Comparison of ENCODE assay signal across 10 cellular contexts in the genomic region with DNA sequence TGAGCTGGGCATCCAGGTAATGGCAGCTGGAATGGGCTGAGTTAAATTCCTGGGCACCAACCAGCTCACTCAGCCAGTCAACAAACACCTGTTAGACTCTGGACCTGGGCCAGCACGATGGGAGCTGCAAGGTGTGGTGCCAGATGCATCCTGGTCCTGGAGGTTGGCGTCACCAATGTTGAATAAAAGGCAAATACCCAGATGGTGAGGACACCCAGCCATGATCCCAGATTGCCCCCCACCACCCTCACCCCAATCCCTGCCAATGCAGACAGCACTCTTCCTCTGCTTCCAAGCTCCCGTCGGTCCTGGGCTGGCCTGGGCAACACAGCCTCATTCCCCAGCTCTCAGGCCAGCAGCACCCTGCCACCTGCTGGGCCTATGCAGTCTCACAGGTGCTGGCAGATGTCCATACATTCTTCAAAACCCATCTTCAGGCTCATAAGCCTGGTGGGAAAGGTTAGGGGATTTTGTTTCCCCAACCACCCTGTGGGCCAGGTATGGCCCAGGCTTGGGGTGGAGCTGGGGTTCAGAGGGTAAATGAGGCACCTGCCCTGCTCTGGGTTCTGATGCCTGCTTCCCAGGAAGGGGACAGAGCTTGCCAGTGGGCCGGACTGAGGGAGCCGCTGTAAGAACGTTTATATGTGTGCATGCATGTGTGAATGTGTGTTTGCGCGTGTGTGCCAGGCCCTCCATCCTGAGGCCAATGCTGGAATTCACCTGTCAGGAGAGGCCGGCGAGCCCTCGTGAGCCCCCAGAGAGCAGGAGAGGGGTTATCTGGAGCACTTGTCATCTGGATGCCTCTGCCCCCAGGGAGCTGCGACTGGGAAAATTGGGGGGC. TPM values are rescaled to one million over a fixed set of nuclear protein-coding genes. Genes with fewer than 3 reads are reported as not detected.
A peak's percentile ranks its signal among the peaks of the same experiment; 100 is the strongest.
DNase-seq lines count a peak whose midpoint lies in the region; ATAC-seq, FAIRE-seq and TF ChIP-seq lines count a peak whose summit lies in the region.
"Had no signal": no experiment of that assay in that cellular context is flagged by ENCODE, and none has a peak within 500 bp of the region (broad histone marks: within the 10 kb centered on the region; RNA-seq: fewer than 3 reads in every experiment).

No MANE protein-coding gene starts in this region.

- no peak overlapping the region for H3K4me3 Mint-ChIP-seq in CD4-positive, alpha-beta memory T cell

- H3K4me3 ChIP-seq in fibroblast of mammary gland (ENCODE audit: control insufficient read depth, low read depth, low read length) (no peak overlapping the region), small intestine (ENCODE audit: low read depth in 1 of 2, low read length in 2 of 2) (no peak overlapping the region)
- no peak overlapping the region for H3K4me3 ChIP-seq in CD4-positive, alpha-beta memory T cell (ENCODE audit: low read length in 2 of 2)
- H3K4me3 ChIP-seq: SJCRH30 had no signal

- H3K4me1 Mint-ChIP-seq in CD4-positive, alpha-beta memory T cell, result peaks cover 4 to 27% (median 20%) of the 10 kb centered on the region in 4 donors

- H3K36me3 ChIP-seq in small intestine (ENCODE audit: control insufficient read depth in 2 of 2, insufficient read depth in 2 of 2, low read length in 2 of 2), result no peaks in the 10 kb centered on the region
- peaks cover 13% of the 10 kb centered on the region for H3K36me3 ChIP-seq in CD4-positive, alpha-beta memory T cell (ENCODE audit: insufficient read depth, low read length)
- H3K36me3 ChIP-seq: SJCRH30 had no signal

- H3K36me3 Mint-ChIP-seq in CD4-positive, alpha-beta memory T cell, result peaks cover 9 to 25% of the 10 kb centered on the region in 2 donors

- FAIRE-seq in RCC 7860 (lab: Jason Lieb, UNC) (no peak), small intestine (lab: Jason Lieb, UNC) (no peak)

- H3K27ac ChIP-seq in small intestine (ENCODE audit: low read depth in 1 of 2, low read length in 1 of 2), result no peak overlapping the region
- H3K27ac ChIP-seq in CD4-positive, alpha-beta memory T cell (ENCODE audit: low read depth, low read length), result no peak overlapping the region
- H3K27ac ChIP-seq: SJCRH30 had no signal

- H3K27me3 ChIP-seq in small intestine (ENCODE audit: control insufficient read depth in 2 of 2, insufficient read depth in 2 of 2, low read length in 2 of 2), result no peaks in the 10 kb centered on the region
- H3K27me3 ChIP-seq in CD4-positive, alpha-beta memory T cell (ENCODE audit: insufficient read depth, low read length), result no peaks in the 10 kb centered on the region
- H3K27me3 ChIP-seq: SJCRH30 had no signal

- TF ChIP-seq CTCF in fibroblast of mammary gland (conservative IDR thresholded peaks at IDR 0.05; ENCODE audit: control insufficient read depth, insufficient read depth, low read depth, low read length), result peak; percentile 47

- no peaks in the 10 kb centered on the region for H3K4me1 ChIP-seq in small intestine (ENCODE audit: control insufficient read depth in 2 of 2, insufficient read depth in 1 of 2, low read depth in 1 of 2, low read length in 1 of 2)
- H3K4me1 ChIP-seq in CD4-positive, alpha-beta memory T cell (ENCODE audit: insufficient read depth, low read length), result peaks cover 17% of the 10 kb centered on the region
- H3K4me1 ChIP-seq: SJCRH30 had no signal

- DNase-seq in DMS153 treated with DMSO at 0.1 percent for 48 hours (lab: John Stamatoyannopoulos, UW; ENCODE audit: unreplicated experiment) (peak; percentile 30), HT-29 (ENCODE audit: low spot score) (peak; percentile 61), RCC 7860 (ENCODE audit: low spot score) (peak; percentile 21), fibroblast of mammary gland (ENCODE audit: low read depth) (peak; percentile 63), small intestine (peak; percentile 60)
- DNase-seq in CD4-positive, alpha-beta memory T cell, result no peak

- POLR2A ChIA-PET in CD4-positive, alpha-beta memory T cell (lab: Charles Lee; ENCODE audit: partially characterized antibody), result interaction anchor here (0.5 to 0.6 kb wide), 2 partner anchors 14 to 532 kb away, joined by 3 to 5 read pairs; no protein-coding TSS in a partner anchor

- ATAC-seq in GM18870 (IDR thresholded peaks at IDR 0.05; ENCODE audit: unreplicated experiment) (no peak), GM19324 (IDR thresholded peaks at IDR 0.05; ENCODE audit: low FRiP score, unreplicated experiment) (no peak)
- ATAC-seq: right cardiac atrium had no signal

- WGBS in small intestine, 3 donors, result 61 to 74% (median 61%) methylated on average over 13 of the region's 13 CpGs

- H3K9me3 ChIP-seq in small intestine (ENCODE audit: control insufficient read depth, low read depth), result no peaks in the 10 kb centered on the region
- no peaks in the 10 kb centered on the region for H3K9me3 ChIP-seq in CD4-positive, alpha-beta memory T cell (ENCODE audit: control insufficient read depth in 1 of 2, low read length in 2 of 2)
- H3K9me3 ChIP-seq: SJCRH30 had no signal

- intact Hi-C loops in CD4-positive, alpha-beta memory T cell (cut with micrococcal nuclease), result no loop called here

- CTCF ChIA-PET in CD4-positive, alpha-beta memory T cell (lab: Charles Lee; ENCODE audit: partially characterized antibody), result interaction anchor here (0.6 to 2.3 kb wide), 7 partner anchors 8 to 103 kb away, joined by 3 to 6 read pairs (median 4); a partner anchor contains a TSS

- no peaks in the 10 kb centered on the region for H3K27me3 Mint-ChIP-seq in CD4-positive, alpha-beta memory T cell

- peak overlapping the region in 2 of 7 donors; percentile 18 to 35 for H3K27ac Mint-ChIP-seq in CD4-positive, alpha-beta memory T cell

- no peaks in the 10 kb centered on the region for H3K9me3 Mint-ChIP-seq in CD4-positive, alpha-beta memory T cell

RNA-seq across cellular contexts. Expression of a gene that starts 58.0 kb away (rescaled TPM):
- total RNA-seq in HT-29 (2014; rRNA removed; shearing (Covaris generic)), result 51.5 and 62.2 TPM in 2 replicates
- 10 to 100 TPM; 57.8 to 64.9 (median 59.7) TPM for polyA plus RNA-seq in small intestine
- total RNA-seq in CD4-positive, alpha-beta memory T cell, result 10 to 100 TPM; 14.0 TPM
- polyA plus RNA-seq in CD4-positive, alpha-beta memory T cell, result 10 to 100 TPM in 1 of 2 donors, 1 to 10 TPM in 1; 9.6 to 10.6 TPM

Comparison
In these comparisons a context has a peak if more than half of its experiments do, and no peak if none do; other contexts are left out.
1. DNase-seq: peak in DMS153 treated with DMSO at 0.1 percent for 48 hours (single experiment), HT-29 (single experiment), RCC 7860 (single experiment), fibroblast of mammary gland (single experiment) and small intestine (single experiment); none in CD4-positive, alpha-beta memory T cell (0 of 5).